Comparison of ENCODE assay signal across 22 cellular contexts in the genomic region with DNA sequence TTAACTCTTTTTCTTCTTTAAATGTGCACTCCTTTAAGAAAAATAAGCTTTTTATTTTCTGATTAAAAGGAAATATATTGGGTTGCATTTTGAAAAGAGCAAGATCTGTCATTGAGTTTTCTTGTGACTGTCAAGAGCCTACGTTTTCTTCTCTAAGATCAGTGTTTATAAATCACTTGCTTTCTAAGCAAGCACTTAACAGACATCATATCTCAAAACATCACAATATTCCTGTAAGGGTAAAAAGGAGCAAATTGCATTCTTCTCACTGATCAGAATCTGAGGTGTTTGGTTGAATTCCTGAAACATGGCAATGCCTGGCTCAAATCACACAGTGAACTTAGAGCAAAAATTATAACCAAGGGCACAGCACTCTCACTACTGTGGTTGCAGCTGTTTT.
"Had no signal": no experiment of that assay in that cellular context is flagged by ENCODE, and none has a peak within 500 bp of the region (broad histone marks: within the 10 kb centered on the region; RNA-seq: fewer than 3 reads in every experiment).

No MANE protein-coding gene starts in this region.

- H3K36me3 ChIP-seq: colonic mucosa, esophagus muscularis mucosa, esophagus squamous epithelium, gastrocnemius medialis, gastroesophageal sphincter, heart left ventricle, heart right ventricle had no signal

- H3K9me3 ChIP-seq: colonic mucosa, gastrocnemius medialis had no signal

- H3K27me3 ChIP-seq: colonic mucosa, dorsolateral prefrontal cortex, esophagus muscularis mucosa, esophagus squamous epithelium, foreskin keratinocyte, gastrocnemius medialis, gastroesophageal sphincter, heart left ventricle, heart right ventricle had no signal

- H3K4me3 ChIP-seq: colonic mucosa, coronary artery, dorsolateral prefrontal cortex, esophagus muscularis mucosa, esophagus squamous epithelium, gastrocnemius medialis, gastroesophageal sphincter, heart left ventricle, heart right ventricle had no signal

- H3K27ac ChIP-seq: colonic mucosa, coronary artery, dorsolateral prefrontal cortex, epithelial cell of prostate, esophagus muscularis mucosa, esophagus squamous epithelium, foreskin keratinocyte, gastrocnemius medialis, gastroesophageal sphincter, heart left ventricle, heart right ventricle had no signal

- DNase-seq: colonic mucosa; cortex of kidney; dermis blood vessel endothelial cell; dorsolateral prefrontal cortex; effector CD4-positive, alpha-beta T cell; effector CD8-positive, alpha-beta T cell; effector memory CD4-positive, alpha-beta T cell; effector memory CD8-positive, alpha-beta T cell; endodermal cell; erythroblast; esophagus squamous epithelium; foreskin fibroblast; foreskin keratinocyte; gastrocnemius medialis; glutamatergic neuron; head of caudate nucleus; heart left ventricle; heart right ventricle had no signal
